ENCODE assay signal across 26 cellular contexts in the genomic region with DNA sequence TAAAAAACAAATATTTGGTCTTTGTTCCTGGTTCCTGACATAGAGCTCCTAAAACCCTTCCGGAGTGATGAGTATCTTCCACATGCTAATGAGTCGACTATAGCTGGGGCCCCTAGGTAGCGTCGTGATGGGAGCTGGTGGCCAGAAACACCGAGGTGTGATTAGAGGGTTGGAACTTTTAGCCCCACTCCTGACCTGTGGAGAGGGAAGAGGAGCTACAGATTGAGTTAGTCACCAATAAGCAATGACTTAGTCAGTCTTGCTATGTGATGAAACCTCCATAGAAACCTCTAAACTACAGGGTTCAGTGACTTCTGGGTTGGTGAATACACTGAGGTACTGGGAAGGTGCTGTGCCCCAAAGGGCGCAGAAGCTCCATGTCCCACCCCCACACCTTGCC. TPM values are rescaled to one million over a fixed set of nuclear protein-coding genes. Genes with fewer than 3 reads are reported as not detected.
DNase-seq lines count a peak whose midpoint lies in the region; ATAC-seq and TF ChIP-seq lines count a peak whose summit lies in the region.
"Had no signal": no experiment of that assay in that cellular context is flagged by ENCODE, and none has a peak within 500 bp of the region (broad histone marks: within the 10 kb centered on the region; RNA-seq: fewer than 3 reads in every experiment).

No MANE protein-coding gene starts in this region.

- no peak overlapping the region for H3K27ac Mint-ChIP-seq in MCF 10A (ENCODE audit: low read depth, unreplicated experiment)
- H3K27ac Mint-ChIP-seq: B cell; CD8-positive, alpha-beta T cell; IgD-negative memory B cell; T-cell had no signal

- intact Hi-C loops in mammary epithelial cell (cut with micrococcal nuclease), result no loop called here
- intact Hi-C loops in MCF 10A (cut with micrococcal nuclease), result no loop called here

- H3K4me3 ChIP-seq in mammary epithelial cell (replicated peaks in 1 of 3; ENCODE audit: insufficient read depth in 1 of 3, low read depth in 2 of 3, low read length in 3 of 3) (no peak overlapping the region), RWPE2 (ENCODE audit: severe bottlenecking) (no peak overlapping the region), epithelial cell of esophagus (ENCODE audit: low read length) (no peak overlapping the region), WERI-Rb-1 (ENCODE audit: low read depth, low read length) (no peak overlapping the region)
- H3K4me3 ChIP-seq: PC-9 had no signal

- H3K4me1 Mint-ChIP-seq in MCF 10A (ENCODE audit: insufficient read depth, unreplicated experiment), result peaks cover 10% of the 10 kb centered on the region
- H3K4me1 Mint-ChIP-seq: B cell, IgD-negative memory B cell, T-cell had no signal

- POLR2A ChIA-PET in MCF 10A (lab: Yijun Ruan, JAX), result no interaction called here

- H2AFZ ChIP-seq in mammary epithelial cell (ENCODE audit: low read depth, low read length), result no peak overlapping the region
- H2AFZ ChIP-seq: PC-9 had no signal

- 90% methylated on average over 6 of the region's 6 CpGs for WGBS in mammary epithelial cell (ENCODE audit: low coverage, missing lambda C conversion rate)

- no peaks in the 10 kb centered on the region for H3K27me3 ChIP-seq in mammary epithelial cell (ENCODE audit: insufficient read depth, low read length)
- no peaks in the 10 kb centered on the region for H3K27me3 ChIP-seq in RWPE2 (ENCODE audit: insufficient read depth, poor library complexity, severe bottlenecking)
- H3K27me3 ChIP-seq in WERI-Rb-1 (ENCODE audit: insufficient read depth, low read depth, severe bottlenecking), result no peaks in the 10 kb centered on the region

- DNase-seq in mammary epithelial cell (peak; percentile 54), MCF 10A (ENCODE audit: unreplicated experiment) (no peak), RWPE2 (ENCODE audit: low spot score) (no peak), epithelial cell of esophagus (ENCODE audit: low read depth) (peak; percentile 42), mucosa of gallbladder (ENCODE audit: low spot score) (no peak), WERI-Rb-1 (no peak)
- DNase-seq: Caco-2; CD8-positive, alpha-beta T cell; DMS 273 treated with DMSO at 0.1 percent for 48 hours; DND-41; NCI-H1048; NCI-H1436; NCI-H1930; NCI-H446 treated with DMSO at 0.1 percent for 48 hours; NCI-H526; PC-9; RPMI8226; SHP77; T-cell had no signal

- H4K20me1 ChIP-seq in mammary epithelial cell (ENCODE audit: insufficient read depth, low read length), result no peaks in the 10 kb centered on the region

- H3K4me3 Mint-ChIP-seq in MCF 10A (ENCODE audit: unreplicated experiment), result no peak overlapping the region
- H3K4me3 Mint-ChIP-seq: B cell; CD8-positive, alpha-beta T cell; IgD-negative memory B cell; T-cell had no signal

- no peak overlapping the region for H3K9ac ChIP-seq in mammary epithelial cell (ENCODE audit: insufficient read depth, low read length)
- H3K9ac ChIP-seq: KMS-11 had no signal

- peaks cover 19% of the 10 kb centered on the region for H3K4me1 ChIP-seq in mammary epithelial cell (ENCODE audit: insufficient read depth, low read length)
- H3K4me1 ChIP-seq in RWPE2 (ENCODE audit: insufficient read depth, poor library complexity, severe bottlenecking), result no peaks in the 10 kb centered on the region
- H3K4me1 ChIP-seq: Caco-2 had no signal

- H3K9me3 Mint-ChIP-seq in MCF 10A (ENCODE audit: unreplicated experiment), result no peaks in the 10 kb centered on the region
- H3K9me3 Mint-ChIP-seq: IgD-negative memory B cell had no signal

- TF ChIP-seq CTCF in mammary epithelial cell (conservative IDR thresholded peaks at IDR 0.05 in 1 of 2, IDR thresholded peaks at IDR 0.05 in 1 of 2; ENCODE audit: extremely low read depth in 1 of 2, insufficient read depth in 1 of 2, low read depth in 1 of 2, low read length in 2 of 2), result no peak
- TF ChIP-seq CTCF in MCF 10A (IDR thresholded peaks at IDR 0.05; ENCODE audit: unreplicated experiment), result no peak
- no peak for TF ChIP-seq CTCF in RWPE2 (IDR thresholded peaks at IDR 0.05; ENCODE audit: poor library complexity, severe bottlenecking)
- no peak for TF ChIP-seq CTCF in epithelial cell of esophagus (IDR thresholded peaks at IDR 0.05; ENCODE audit: insufficient read depth, low read depth, low read length, missing control alignments)
- no peak for TF ChIP-seq CTCF in WERI-Rb-1 (IDR thresholded peaks at IDR 0.05; ENCODE audit: low read depth, low read length)

- no peaks in the 10 kb centered on the region for H3K27me3 Mint-ChIP-seq in MCF 10A (ENCODE audit: insufficient read depth, unreplicated experiment)

- in situ Hi-C loops in mammary epithelial cell (cut with MboI; ENCODE audit: low sequenced_read_pairs in 2 of 2), result no loop called here

- H3K36me3 ChIP-seq in mammary epithelial cell (ENCODE audit: insufficient read depth, low read length) (no peaks in the 10 kb centered on the region), RWPE2 (ENCODE audit: low read depth) (no peaks in the 10 kb centered on the region), WERI-Rb-1 (no peaks in the 10 kb centered on the region)

- H3K36me3 Mint-ChIP-seq in MCF 10A (ENCODE audit: insufficient read depth, unreplicated experiment), result no peaks in the 10 kb centered on the region
- H3K36me3 Mint-ChIP-seq: CD8-positive, alpha-beta T cell; IgD-negative memory B cell; T-cell had no signal

- BruUV-seq in mammary epithelial cell (replicated peaks; lab: Mats Ljungman, UMichigan) (no TSS peak), MCF 10A (replicated peaks; lab: Mats Ljungman, UMichigan) (no TSS peak)

- dilution Hi-C loops in mammary epithelial cell (cut with HindIII; ENCODE audit: low sequenced_read_pairs), result no loop called here

- ATAC-seq in RWPE2 (ENCODE audit: low read depth) (peak; percentile 49; the same call in 1 of the 3 replicates), GM21447 (IDR thresholded peaks at IDR 0.05; ENCODE audit: unreplicated experiment) (no peak)
- ATAC-seq: CD8-positive, alpha-beta T cell; HCT116; T-cell had no signal

- no peaks in the 10 kb centered on the region for H3K79me2 ChIP-seq in mammary epithelial cell (ENCODE audit: insufficient read depth, low read length)

- H3K27ac ChIP-seq in mammary epithelial cell (ENCODE audit: insufficient read depth, low read depth, low read length) (no peak overlapping the region), RWPE2 (ENCODE audit: poor library complexity, severe bottlenecking) (no peak overlapping the region), WERI-Rb-1 (no peak overlapping the region)
- H3K27ac ChIP-seq: C4-2B, KMS-11, PC-9 had no signal

- H3K4me2 ChIP-seq in mammary epithelial cell (ENCODE audit: insufficient read depth, low read depth, low read length), result no peak overlapping the region
- H3K4me2 ChIP-seq: KMS-11, PC-9 had no signal

- no peaks in the 10 kb centered on the region for H3K9me3 ChIP-seq in mammary epithelial cell (replicated peaks; ENCODE audit: insufficient read depth, low read length)
- H3K9me3 ChIP-seq in RWPE2 (ENCODE audit: severe bottlenecking), result no peaks in the 10 kb centered on the region
- H3K9me3 ChIP-seq in WERI-Rb-1 (ENCODE audit: severe bottlenecking), result no peaks in the 10 kb centered on the region
- H3K9me3 ChIP-seq: Caco-2 had no signal

- CTCF ChIA-PET in mammary epithelial cell (lab: Charles Lee; ENCODE audit: low non-redundant PET) (no interaction called here), MCF 10A (lab: Yijun Ruan, JAX) (interaction anchor here (0.5 kb wide), 1 partner anchor 75 kb away, joined by 3 read pairs; no protein-coding TSS in a partner anchor)

RNA-seq across cellular contexts. Expression of a gene that starts 30.1 kb away (rescaled TPM):
- total RNA-seq in mammary epithelial cell, result 10 to 100 TPM in 1 of 2 donors, 1 to 10 TPM in 1; 6.5 to 25.1 TPM
- polyA plus RNA-seq in mammary epithelial cell, result 7.4 TPM
- 11.5 TPM for polyA minus RNA-seq in mammary epithelial cell
- 16.1 and 18.3 TPM in 2 replicates for total RNA-seq in MCF 10A (2022)
- total RNA-seq in mucosa of gallbladder, result 0.06 TPM
- total RNA-seq: CD8-positive, alpha-beta T cell; PC-9; SK-MEL-5; T-cell had no signal
- polyA plus RNA-seq: IgD-negative memory B cell had no signal

Comparison
In these comparisons a context has a peak if more than half of its experiments do, and no peak if none do; other contexts are left out.
1. DNase-seq: peak in mammary epithelial cell (single experiment) and epithelial cell of esophagus (single experiment); none in MCF 10A (single experiment), RWPE2 (single experiment), mucosa of gallbladder (single experiment) and WERI-Rb-1 (single experiment).